29 cellular contexts compared by ENCODE assay signal in the genomic region with DNA sequence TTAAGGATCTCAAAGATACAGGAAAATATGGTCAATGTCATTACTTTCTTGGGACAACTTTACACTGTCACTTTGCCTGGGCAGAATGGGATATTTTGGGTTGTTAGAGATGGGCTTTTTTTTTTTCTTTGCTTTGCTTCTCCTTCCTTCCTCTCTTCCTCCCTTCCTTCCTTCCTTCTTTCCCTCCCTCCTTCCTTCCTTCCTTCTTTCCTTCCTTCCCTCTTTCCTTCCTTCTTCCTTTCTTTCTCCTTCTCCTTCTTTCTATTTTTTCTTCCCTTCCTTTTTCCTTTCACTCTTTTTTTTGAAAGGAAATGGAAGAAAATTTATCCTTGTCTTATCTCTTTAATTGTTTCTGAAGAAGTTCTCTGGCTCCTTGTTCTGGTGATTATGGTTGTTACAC.
"Had no signal": no experiment of that assay in that cellular context is flagged by ENCODE, and none has a peak within 500 bp of the region (broad histone marks: within the 10 kb centered on the region; RNA-seq: fewer than 3 reads in every experiment).

No MANE protein-coding gene starts in this region.

- H3K27ac ChIP-seq: neural progenitor cell, ovary, parathyroid adenoma, psoas muscle, right lobe of liver, sigmoid colon, suprapubic skin, testis, tibial artery, transverse colon, upper lobe of right lung, vagina had no signal

- H2AFZ ChIP-seq: neural progenitor cell, parathyroid adenoma had no signal

- H3K4me1 ChIP-seq: neural progenitor cell, parathyroid adenoma, psoas muscle, right lobe of liver, sigmoid colon, suprapubic skin, testis, tibial artery, transverse colon, upper lobe of right lung, vagina had no signal

- H3K4me3 Mint-ChIP-seq: natural killer cell; nephron; neural progenitor cell; stimulated activated effector memory CD8-positive, alpha-beta T cell treated with anti-CD3 and anti-CD28 coated beads, Interleukin-12 subunit alpha, Interleukin-12 subunit beta, amount 100 ng/mL, for 72 hours; stimulated activated naive CD8-positive, alpha-beta T cell treated with anti-CD3 and anti-CD28 coated beads, Interleukin-15, amount 100 ng/mL, for 72 hours; type B pancreatic cell had no signal

- ATAC-seq: natural killer cell; psoas muscle; right cardiac atrium; right lobe of liver; stimulated activated effector memory CD8-positive, alpha-beta T cell treated with anti-CD3 and anti-CD28 coated beads, Interleukin-12 subunit alpha, Interleukin-12 subunit beta, amount 100 ng/mL, for 72 hours; stimulated activated naive CD8-positive, alpha-beta T cell treated with anti-CD3 and anti-CD28 coated beads, Interleukin-15, amount 100 ng/mL, for 72 hours; stimulated activated naive CD8-positive, alpha-beta T cell treated with anti-CD3 and anti-CD28 coated beads, Interleukin-15, Interleukin-2, amounts not matched to agents 100 U/mL and 50 U/mL, for 24 hours; upper lobe of right lung had no signal

- H3K4me3 ChIP-seq: neural progenitor cell, ovary, psoas muscle, right lobe of liver, sigmoid colon, suprapubic skin, testis, tibial artery, transverse colon, upper lobe of right lung, vagina had no signal

- H3K9me3 Mint-ChIP-seq: neural progenitor cell, type B pancreatic cell had no signal

- H3K4me1 Mint-ChIP-seq: natural killer cell; stimulated activated effector memory CD8-positive, alpha-beta T cell treated with anti-CD3 and anti-CD28 coated beads, Interleukin-12 subunit alpha, Interleukin-12 subunit beta, amount 100 ng/mL, for 72 hours; stimulated activated naive CD8-positive, alpha-beta T cell treated with anti-CD3 and anti-CD28 coated beads, Interleukin-15, amount 100 ng/mL, for 72 hours had no signal

- H3K4me2 ChIP-seq: neural progenitor cell had no signal

- H3K27ac Mint-ChIP-seq: natural killer cell; nephron; neural progenitor cell; progenitor cell of endocrine pancreas; stimulated activated effector memory CD8-positive, alpha-beta T cell treated with anti-CD3 and anti-CD28 coated beads, Interleukin-12 subunit alpha, Interleukin-12 subunit beta, amount 100 ng/mL, for 72 hours; stimulated activated naive CD8-positive, alpha-beta T cell treated with anti-CD3 and anti-CD28 coated beads, Interleukin-15, amount 100 ng/mL, for 72 hours; type B pancreatic cell had no signal

- DNase-seq: natural killer cell; occipital lobe; ovary; posterior cingulate gyrus; psoas muscle; right cardiac atrium; right lobe of liver; sigmoid colon; small intestine; stimulated activated CD4-positive, alpha-beta T cell treated with anti-CD3 and anti-CD28 coated beads, Interleukin-15, amount 100 ng/mL, for 24 hours; stimulated activated CD4-positive, alpha-beta T cell treated with anti-CD3 and anti-CD28 coated beads, Interleukin-2, amount 100 ng/mL, for 24 hours; stimulated activated CD4-positive, alpha-beta T cell treated with anti-CD3 and anti-CD28 coated beads, Interleukin-2, amount 100 ng/mL, for 48 hours; stimulated activated CD4-positive, alpha-beta T cell treated with anti-CD3 and anti-CD28 coated beads, Interleukin-4, amount 100 ng/mL, for 24 hours; stimulated activated naive CD4-positive, alpha-beta T cell; stimulated activated naive CD8-positive, alpha-beta T cell treated with anti-CD3 and anti-CD28 coated beads, Interleukin-15, amount 100 ng/mL, for 72 hours; stimulated activated naive CD8-positive, alpha-beta T cell treated with anti-CD3 and anti-CD28 coated beads, Interleukin-15, Interleukin-2, amounts not matched to agents 100 U/mL and 50 U/mL, for 24 hours; substantia nigra; testis; tibial artery; transverse colon; upper lobe of right lung had no signal

- H3K36me3 Mint-ChIP-seq: natural killer cell; neural progenitor cell; stimulated activated effector memory CD8-positive, alpha-beta T cell treated with anti-CD3 and anti-CD28 coated beads, Interleukin-12 subunit alpha, Interleukin-12 subunit beta, amount 100 ng/mL, for 72 hours; type B pancreatic cell had no signal

- FAIRE-seq: small intestine had no signal

- H3K27me3 Mint-ChIP-seq: stimulated activated naive CD8-positive, alpha-beta T cell treated with anti-CD3 and anti-CD28 coated beads, Interleukin-15, amount 100 ng/mL, for 72 hours had no signal

- H3K36me3 ChIP-seq: neural progenitor cell, ovary, right lobe of liver, sigmoid colon, suprapubic skin, tibial artery, transverse colon, upper lobe of right lung, vagina had no signal

- H3K9ac ChIP-seq: neural progenitor cell, parathyroid adenoma had no signal

- H3K79me2 ChIP-seq: parathyroid adenoma had no signal

- H3K9me3 ChIP-seq: ovary, psoas muscle, right lobe of liver, sigmoid colon, suprapubic skin, testis, tibial artery, transverse colon, upper lobe of right lung, vagina had no signal

- H3K27me3 ChIP-seq: neural progenitor cell, ovary, right lobe of liver, sigmoid colon, suprapubic skin, testis, transverse colon, upper lobe of right lung, vagina had no signal
